In the genomic region with DNA sequence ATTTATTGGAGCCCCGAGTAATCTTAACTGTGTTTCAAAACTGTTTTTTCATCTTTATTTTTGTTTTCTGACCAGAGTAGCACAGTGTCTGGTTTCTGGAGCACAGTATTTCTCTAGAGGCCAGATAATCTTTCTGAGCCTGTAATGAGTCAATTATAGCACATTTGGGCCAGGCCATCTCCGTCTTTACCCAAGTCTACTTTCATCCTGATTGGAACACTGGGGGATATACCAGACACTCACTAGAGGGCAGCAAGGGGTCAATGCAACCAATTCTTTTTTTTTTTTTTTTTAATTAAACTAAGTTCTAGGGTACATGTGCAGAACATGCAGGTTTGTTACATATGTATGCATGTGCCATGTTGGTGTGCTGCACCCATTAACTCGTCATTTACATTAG, we compare ENCODE assay signal across 8 cellular contexts.
DNase-seq lines count a peak whose midpoint lies in the region; ATAC-seq and TF ChIP-seq lines count a peak whose summit lies in the region.

No MANE protein-coding gene starts in this region.

- no peak overlapping the region for H3K9ac ChIP-seq in H9 (ENCODE audit: extremely low read depth, insufficient read length, low read length)

- WGBS in H9 (ENCODE audit: extremely low coverage, insufficient read length, low lambda C conversion rate) = no CpG with 5 or more reads among the region's 3 CpGs
- WGBS in right cardiac atrium = 53% methylated on average over 3 of the region's 3 CpGs

- H3K56ac ChIP-seq in H9 (ENCODE audit: insufficient read length, low read depth, low read length) = no peak overlapping the region

- H3K27me3 Mint-ChIP-seq in H9 (ENCODE audit: low read depth) = no peaks in the 10 kb centered on the region

- no peak overlapping the region for H3K18ac ChIP-seq in H9 (ENCODE audit: insufficient read length, low read depth, low read length)

- H3K14ac ChIP-seq in H9 (ENCODE audit: insufficient read depth, low read length) = no peak overlapping the region

- H4K8ac ChIP-seq in H9 (replicated peaks; ENCODE audit: insufficient read length, low read depth, low read length) = no peak overlapping the region

- DNase-seq in AG08396 (ENCODE audit: low spot score) (peak; percentile 20), H9 (peak; percentile 33), SK-N-DZ (ENCODE audit: low spot score) (peak; percentile 20), right cardiac atrium (no peak), medulla oblongata (ENCODE audit: extremely low spot score) (no peak)
- DNase-seq in activated naive CD4-positive, alpha-beta T cell treated with anti-CD3 and anti-CD28 coated beads, Interleukin-2, amount 50 U/mL, for 16 hours = no peak
- DNase-seq in activated CD4-positive, alpha-beta T cell treated with anti-CD3 and anti-CD28 coated beads for 48 hours = no peak

- H2AFZ ChIP-seq in H9 (ENCODE audit: low read length) = no peak overlapping the region

- no peak overlapping the region for H3T11ph ChIP-seq in H9 (ENCODE audit: low read length)

- no peaks in the 10 kb centered on the region for H3K79me1 ChIP-seq in H9 (ENCODE audit: insufficient read depth, low read depth, low read length, poor library complexity, severe bottlenecking)

- H3K27ac ChIP-seq in H9 (ENCODE audit: insufficient read length, low read depth, low read length) (no peak overlapping the region), right cardiac atrium (ENCODE audit: low read length) (no peak overlapping the region)

- H3K4ac ChIP-seq in H9 (ENCODE audit: low read depth, low read length) = no peak overlapping the region

- no peak overlapping the region for H3K4me3 ChIP-seq in right cardiac atrium (ENCODE audit: low read length)

- H3K9me3 Mint-ChIP-seq in H9 = no peaks in the 10 kb centered on the region

- H2BK120ac ChIP-seq in H9 (ENCODE audit: low read depth, low read length, poor library complexity, severe bottlenecking) = no peak overlapping the region

- H4K91ac ChIP-seq in H9 (ENCODE audit: insufficient read length, low read depth, low read length) = no peak overlapping the region

- H3K4me1 ChIP-seq in H9 (ENCODE audit: insufficient read depth, low read length) (peaks cover 2% of the 10 kb centered on the region; the same call in 1 of the 2 replicates), right cardiac atrium (ENCODE audit: control insufficient read depth, insufficient read depth, low read length) (peaks cover 2% of the 10 kb centered on the region)

- H3K9me3 ChIP-seq in H9 (ENCODE audit: control insufficient read depth, low read depth, low read length) (no peaks in the 10 kb centered on the region), right cardiac atrium (ENCODE audit: control insufficient read depth, low read length) (no peaks in the 10 kb centered on the region)

- no peak overlapping the region for H2AK5ac ChIP-seq in H9 (ENCODE audit: insufficient read length, low read length)

- no peak overlapping the region for H2BK12ac ChIP-seq in H9 (ENCODE audit: insufficient read length, low read depth, low read length)

- H3K27ac Mint-ChIP-seq in H9 = no peak overlapping the region

- peak; percentile 62 for TF ChIP-seq CTCF in H9 (conservative IDR thresholded peaks at IDR 0.05)

- no peak overlapping the region for H3K4me2 ChIP-seq in H9 (ENCODE audit: insufficient read depth, insufficient read length, low read length)

- no peak overlapping the region for H2BK15ac ChIP-seq in H9 (ENCODE audit: low read depth, low read length)

- ATAC-seq in right cardiac atrium = peak; percentile 60 to 77
- no peak for ATAC-seq in GM19328 (IDR thresholded peaks at IDR 0.05; ENCODE audit: unreplicated experiment)

- H2BK20ac ChIP-seq in H9 (ENCODE audit: low read depth, low read length, poor library complexity, severe bottlenecking) = no peak overlapping the region

- H4K20me1 ChIP-seq in H9 (ENCODE audit: control insufficient read depth, insufficient read depth, insufficient read length) = no peaks in the 10 kb centered on the region

- H3K23ac ChIP-seq in H9 (ENCODE audit: insufficient read length, low read depth, low read length) = no peak overlapping the region

- H3K4me3 Mint-ChIP-seq in H9 = no peak overlapping the region

- H3K36me3 Mint-ChIP-seq in H9 (ENCODE audit: insufficient read depth in 1 of 3, low read depth in 3 of 3) = no peaks in the 10 kb centered on the region; a peak in 1 of 7 replicates

- intact Hi-C loops in right cardiac atrium (cut with DNase I) = loop anchor here in 2 of 4 donors (10.0 kb wide), 1 partner anchor 208 kb away; no protein-coding TSS in a partner anchor

- no peaks in the 10 kb centered on the region for H3K79me2 ChIP-seq in H9 (ENCODE audit: insufficient read depth, low read length)

- no peak overlapping the region for H4K5ac ChIP-seq in H9 (ENCODE audit: insufficient read length, low read depth, low read length)

- no peaks in the 10 kb centered on the region for H3K23me2 ChIP-seq in H9 (ENCODE audit: insufficient read length, low read depth, low read length, poor library complexity, severe bottlenecking)

- H3K27me3 ChIP-seq in H9 (ENCODE audit: insufficient read depth, low read length) (no peaks in the 10 kb centered on the region), right cardiac atrium (ENCODE audit: control insufficient read depth, insufficient read depth) (no peaks in the 10 kb centered on the region)

- H2BK5ac ChIP-seq in H9 (ENCODE audit: insufficient read length, low read length) = no peak overlapping the region

- peaks cover 6% of the 10 kb centered on the region in 2 experiments for H3K4me1 Mint-ChIP-seq in H9

Comparison
In these comparisons a context has a peak if more than half of its experiments do, and no peak if none do; other contexts are left out.
1. DNase-seq: peak in AG08396 (single experiment), H9 (single experiment) and SK-N-DZ (single experiment); none in right cardiac atrium (0 of 3), activated naive CD4-positive, alpha-beta T cell treated with anti-CD3 and anti-CD28 coated beads, Interleukin-2, amount 50 U/mL, for 16 hours (single experiment), medulla oblongata (single experiment) and activated CD4-positive, alpha-beta T cell treated with anti-CD3 and anti-CD28 coated beads for 48 hours (single experiment).